Comparison of ENCODE assay signal across 1 cellular context in the genomic region with DNA sequence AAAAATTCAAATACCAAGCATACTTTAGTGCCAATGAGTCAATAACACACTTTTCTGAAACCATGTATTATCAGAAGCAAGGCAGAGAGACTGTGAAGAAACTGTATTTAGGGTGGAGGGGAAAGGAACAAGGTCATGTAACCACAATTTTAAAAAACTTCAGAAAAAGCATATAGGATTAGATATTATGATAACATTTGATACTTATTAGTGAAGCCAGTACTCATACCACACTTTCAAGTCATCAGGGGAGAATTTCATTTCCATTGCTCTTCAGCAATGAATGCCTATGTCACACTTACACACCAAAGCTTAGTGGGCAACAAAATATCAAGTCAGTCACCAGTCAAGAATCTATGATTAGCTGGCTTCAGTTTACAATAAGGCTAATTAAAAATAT.
TF ChIP-seq lines count a peak whose summit lies in the region.

No MANE protein-coding gene starts in this region.

TF ChIP-seq in IMR-90, 13 proteins besides CTCF, POLR2A, EP300 and RAD21:
- no peak for TF ChIP-seq BHLHE40 (IDR thresholded peaks at IDR 0.05; ENCODE audit: low read depth, low read length)
- TF ChIP-seq, protein P1, sequence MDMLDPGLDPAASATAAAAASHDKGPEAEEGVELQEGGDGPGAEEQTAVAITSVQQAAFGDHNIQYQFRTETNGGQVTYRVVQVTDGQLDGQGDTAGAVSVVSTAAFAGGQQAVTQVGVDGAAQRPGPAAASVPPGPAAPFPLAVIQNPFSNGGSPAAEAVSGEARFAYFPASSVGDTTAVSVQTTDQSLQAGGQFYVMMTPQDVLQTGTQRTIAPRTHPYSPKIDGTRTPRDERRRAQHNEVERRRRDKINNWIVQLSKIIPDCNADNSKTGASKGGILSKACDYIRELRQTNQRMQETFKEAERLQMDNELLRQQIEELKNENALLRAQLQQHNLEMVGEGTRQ (IDR thresholded peaks at IDR 0.05; ENCODE audit: low read depth, low read length): no peak
- TF ChIP-seq RFX5 (IDR thresholded peaks at IDR 0.05; ENCODE audit: low read depth, low read length): no peak
- no peak for TF ChIP-seq MXI1 (IDR thresholded peaks at IDR 0.05; ENCODE audit: borderline replicate concordance, low read depth, low read length)
- no peak for TF ChIP-seq NFE2L2 (IDR thresholded peaks at IDR 0.05; ENCODE audit: low read depth, low read length)
